8 cellular contexts compared by ENCODE assay signal in the genomic region with DNA sequence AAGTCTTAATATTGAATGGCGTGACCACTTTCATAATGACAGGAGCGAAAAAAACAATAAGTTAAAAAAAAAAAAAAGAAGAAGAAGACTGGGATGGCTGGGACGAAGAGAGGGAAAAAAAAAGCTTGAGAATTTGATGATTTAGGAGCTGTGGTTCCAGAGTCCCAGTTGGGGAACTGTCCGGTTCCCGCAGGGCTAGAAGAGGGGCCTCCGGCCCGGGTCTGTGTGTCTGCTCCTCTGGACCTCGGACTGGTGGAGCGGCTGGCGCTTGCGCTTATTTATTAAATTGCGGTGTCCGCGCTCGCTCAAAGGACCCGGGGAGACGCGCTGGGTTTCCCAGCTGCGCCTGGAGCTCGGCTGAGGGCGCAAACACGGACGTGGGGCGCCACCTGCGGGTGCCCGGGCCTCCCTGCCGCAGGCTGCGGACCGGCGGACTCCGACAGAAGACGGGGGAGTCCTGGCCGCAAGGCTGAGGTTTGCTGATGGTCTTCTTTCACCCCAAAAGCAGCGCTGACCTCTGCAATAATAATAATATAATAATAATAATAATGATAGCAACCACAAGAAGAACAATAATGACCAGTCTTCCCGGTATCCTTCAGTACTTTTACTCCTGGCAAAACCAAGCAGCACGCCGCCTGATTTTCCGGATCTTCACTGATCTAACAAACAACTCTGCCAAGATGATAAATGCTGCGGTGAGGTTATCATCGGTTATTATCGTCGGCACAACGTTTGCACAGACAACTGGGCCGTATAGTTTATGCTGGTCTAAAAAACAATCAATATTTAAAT. TPM values are rescaled to one million over a fixed set of nuclear protein-coding genes. Genes with fewer than 3 reads are reported as not detected.
DNase-seq lines count a peak whose midpoint lies in the region; ATAC-seq, FAIRE-seq and TF ChIP-seq lines count a peak whose summit lies in the region.

TSS of gene CBLN2 (minus strand) at position 251 of the 795 bp plus-strand sequence. CDS start 2,182 bp downstream, outside the sequence.

- RAD21 ChIA-PET in GM12878 (lab: Charles Lee; ENCODE audit: unreplicated experiment), result interaction anchor here (0.7 to 1.6 kb wide), 7 partner anchors 28 to 1945 kb away, joined by 4 to 7 read pairs (median 4); no protein-coding TSS in a partner anchor

- peak; percentile 81 for ATAC-seq in GM19372 (IDR thresholded peaks at IDR 0.05; ENCODE audit: low read depth, unreplicated experiment)
- ATAC-seq in HG03442 (IDR thresholded peaks at IDR 0.05; ENCODE audit: unreplicated experiment), result peak; percentile 85
- peak; percentile 97 for ATAC-seq in GM12878

- H3K4me1 ChIP-seq in GM12878 (ENCODE audit: control insufficient read depth, insufficient read depth, low read length), result no peaks in the 10 kb centered on the region

- TF ChIP-seq RAD21 in GM12878 (IDR thresholded peaks at IDR 0.05; ENCODE audit: insufficient read depth, low read depth, low read length), result peak; percentile 76

- SMC1A ChIA-PET in GM12878 (lab: Charles Lee; ENCODE audit: uncharacterized antibody, unreplicated experiment), result interaction anchor here (0.6 to 1.6 kb wide), 9 partner anchors 18 to 1762 kb away, joined by 3 to 7 read pairs (median 3); no protein-coding TSS in a partner anchor

- in situ Hi-C loops in GM12878 (cut with MboI), result loop anchor here (10.0 kb wide), 1 partner anchor 1609 kb away; no protein-coding TSS in a partner anchor

- H4K20me1 ChIP-seq in GM12878 (ENCODE audit: control insufficient read depth, insufficient read depth), result no peaks in the 10 kb centered on the region

- H3K27ac ChIP-seq in GM12878 (ENCODE audit: control insufficient read depth, insufficient read depth), result no peak within 1 kb of the TSS

- peak; percentile 76 for DNase-seq in DMS153 treated with DMSO at 0.1 percent for 48 hours (lab: John Stamatoyannopoulos, UW; ENCODE audit: unreplicated experiment)
- DNase-seq in NCI-H774 (lab: John Stamatoyannopoulos, UW), result peak; percentile 84
- DNase-seq in GM12878 (ENCODE audit: low read depth, low spot score), result no peak
- DNase-seq in iPS-NIHi11 (ENCODE audit: low spot score), result peak; percentile 86
- DNase-seq in stimulated activated CD4-positive, alpha-beta T cell treated with anti-CD3 and anti-CD28 coated beads, Interleukin-2, amount 100 ng/mL, for 48 hours, result peak; percentile 33 to 46
- no peak for DNase-seq in GOT3 (lab: John Stamatoyannopoulos, UW)

- no peak for FAIRE-seq in GM12878 (lab: Jason Lieb, UNC)

- H3K27me3 ChIP-seq in GM12878 (replicated peaks in 1 of 2; ENCODE audit: control insufficient read depth in 2 of 2, insufficient read depth in 2 of 2, low read length in 1 of 2), result peaks cover 0 to 3% of the 10 kb centered on the region in 2 experiments; a peak in 2 of 4 replicates

- TF ChIP-seq EP300 in GM12878 (IDR thresholded peaks at IDR 0.05; ENCODE audit: borderline replicate concordance in 1 of 2, control insufficient read depth in 1 of 2, low read depth in 2 of 2, low read length in 2 of 2), result no peak

- no peaks in the 10 kb centered on the region for H3K79me2 ChIP-seq in GM12878 (ENCODE audit: control insufficient read depth, insufficient read depth, low read length)

- POLR2A ChIA-PET in GM12878 (lab: Charles Lee), result interaction anchor here (0.6 kb wide), 1 partner anchor 1465 kb away, joined by 3 read pairs; no protein-coding TSS in a partner anchor

- TF ChIP-seq POLR2A in GM12878 (IDR thresholded peaks at IDR 0.05; ENCODE audit: low read depth, low read length), result no peak

- no peak within 1 kb of the TSS for H2AFZ ChIP-seq in GM12878 (ENCODE audit: control insufficient read depth, low read depth, low read length)

- no peak within 1 kb of the TSS for H3K4me2 ChIP-seq in GM12878 (ENCODE audit: control insufficient read depth, insufficient read depth)

- 8% methylated on average over 43 of the region's 44 CpGs for whole genome bisulfite sequencing in GM12878 (ENCODE audit: insufficient coverage, insufficient replicate concordance, low lambda C conversion rate, missing lambda C conversion rate)

- CTCF ChIA-PET in GM12878 (lab: Yijun Ruan, JAX), result interaction anchor here (0.6 to 1.5 kb wide), 16 partner anchors 8 to 1945 kb away, joined by 3 to 7 read pairs (median 4); no protein-coding TSS in a partner anchor

- no peaks in the 10 kb centered on the region for H3K36me3 ChIP-seq in GM12878 (ENCODE audit: control insufficient read depth in 2 of 2, insufficient read depth in 2 of 2, low read length in 1 of 2)

- intact Hi-C loops in GM12878 (cut with micrococcal nuclease; ENCODE audit: unreplicated experiment), result loop anchor here (5.0 kb wide), 1 partner anchor 1612 kb away; no protein-coding TSS in a partner anchor

- H3K9me3 ChIP-seq in GM12878 (replicated peaks; ENCODE audit: control insufficient read depth, insufficient read depth, low read length), result no peaks in the 10 kb centered on the region

- no TSS peak for BruUV-seq in GM12878 (replicated peaks; lab: Mats Ljungman, UMichigan)

- no peak within 1 kb of the TSS for H3K4me3 ChIP-seq in GM12878

- peak; percentile 54 to 80 (median 76) for TF ChIP-seq CTCF in GM12878 (IDR thresholded peaks at IDR 0.05 in 2 of 3, conservative IDR thresholded peaks at IDR 0.05 in 1 of 3; ENCODE audit: control insufficient read depth in 2 of 3, extremely low read depth in 1 of 3, insufficient read depth in 1 of 3, low read depth in 3 of 3, low read length in 3 of 3)

- no peak within 1 kb of the TSS for H3K9ac ChIP-seq in GM12878 (ENCODE audit: control insufficient read depth, insufficient read depth, low read length)

TF ChIP-seq in GM12878, 131 proteins besides CTCF, POLR2A, EP300 and RAD21 (continues in another document):
- TF ChIP-seq ZNF274 (IDR thresholded peaks at IDR 0.05; ENCODE audit: insufficient read depth, insufficient read length) (no peak), TAF1 (IDR thresholded peaks at IDR 0.05; ENCODE audit: borderline replicate concordance, low read depth, low read length) (no peak), CREB1 (IDR thresholded peaks at IDR 0.05; ENCODE audit: low read depth) (no peak), POU2F2 (IDR thresholded peaks at IDR 0.05; ENCODE audit: borderline replicate concordance, low read depth, low read length) (no peak), YY1 (IDR thresholded peaks at IDR 0.05; ENCODE audit: low read depth, low read length) (peak; percentile 52; the same call in 1 of the 2 replicates), BCLAF1 (IDR thresholded peaks at IDR 0.05) (no peak), HDAC6 (IDR thresholded peaks at IDR 0.05; ENCODE audit: unreplicated experiment) (no peak), GATAD2B (conservative IDR thresholded peaks at IDR 0.05; ENCODE audit: low read depth) (no peak), GABPA (IDR thresholded peaks at IDR 0.05; ENCODE audit: low read depth) (no peak), CBX5 (IDR thresholded peaks at IDR 0.05; ENCODE audit: low read depth) (no peak), HSF1 (IDR thresholded peaks at IDR 0.05; ENCODE audit: low read depth, low read length) (no peak), SIN3A (IDR thresholded peaks at IDR 0.05; ENCODE audit: low read depth, low read length) (no peak)

RNA-seq across cellular contexts. Expression of gene CBLN2, which starts in this region (rescaled TPM):
- not detected in 2 replicates for total RNA-seq in GM12878 (2013; cell fraction: nucleolus; rRNA removed)
- total RNA-seq in GM12878 (2014; rRNA removed), result 0.11 and 0.28 TPM in 2 replicates
- total RNA-seq in GM12878 (2014; rRNA removed; fragmentation: Illumina TruSeq; extraction: Trizol), result 0.22 and 0.28 TPM in 2 replicates
- 0.21 and 0.38 TPM in 2 replicates for total RNA-seq in GM12878 (2021)
- not detected for polyA plus RNA-seq in GM12878 (2011; ENCODE audit: low read depth)
- 14.6 and 17.0 TPM in 2 replicates for polyA plus RNA-seq in GM12878 (2011; rRNA removed)
- polyA plus RNA-seq in GM12878 (2011; cell fraction: cytosol; rRNA removed), result 8.2 and 8.6 TPM in 2 replicates
- 12.8 and 16.1 TPM in 2 replicates for polyA plus RNA-seq in GM12878 (2011; cell fraction: nucleus; rRNA removed)
- polyA plus RNA-seq in GM12878 (2012), result 0.37 TPM in 1 of 2 replicates, not detected in the other
- 0.31 and 0.41 TPM in 2 replicates for polyA plus RNA-seq in GM12878 (2014; fragmentation: Illumina TruSeq; extraction: Trizol)
- polyA plus RNA-seq in GM12878 (2014; fragmentation: Nextera tagmentation; extraction: Ambion mirVana), result under 1 TPM in 1 of 2 experiments, not detected in 1; 0.11 TPM
- 0.18 and 1.1 TPM in 2 replicates for polyA plus RNA-seq in GM12878 (2014; rRNA removed)
- under 1 TPM in 1 of 2 experiments, not detected in 1; 0.16 TPM for polyA plus RNA-seq in GM12878 (2016; fragmentation: Nextera tagmentation; extraction: Ambion mirVana)
- polyA minus RNA-seq in GM12878 (2011; rRNA and poly(A)+ RNA removed), result 8.9 and 9.6 TPM in 2 replicates
- 3.7 and 3.9 TPM in 2 replicates for polyA minus RNA-seq in GM12878 (2011; cell fraction: cytosol; rRNA and poly(A)+ RNA removed)
- 4.1 and 6.0 TPM in 2 replicates for polyA minus RNA-seq in GM12878 (2011; cell fraction: nucleus; rRNA and poly(A)+ RNA removed)

Comparison
In these comparisons a context has a peak if more than half of its experiments do, and no peak if none do; other contexts are left out.
1. DNase-seq: peak in DMS153 treated with DMSO at 0.1 percent for 48 hours (single experiment), NCI-H774 (single experiment), iPS-NIHi11 (single experiment) and stimulated activated CD4-positive, alpha-beta T cell treated with anti-CD3 and anti-CD28 coated beads, Interleukin-2, amount 100 ng/mL, for 48 hours (2 of 2); none in GM12878 (single experiment) and GOT3 (single experiment).
2. Peak in every context shown above with its lines, with median percentiles within 50 percentile points of each other: ATAC-seq.